Comparison of ENCODE assay signal across 24 cellular contexts in the genomic region with DNA sequence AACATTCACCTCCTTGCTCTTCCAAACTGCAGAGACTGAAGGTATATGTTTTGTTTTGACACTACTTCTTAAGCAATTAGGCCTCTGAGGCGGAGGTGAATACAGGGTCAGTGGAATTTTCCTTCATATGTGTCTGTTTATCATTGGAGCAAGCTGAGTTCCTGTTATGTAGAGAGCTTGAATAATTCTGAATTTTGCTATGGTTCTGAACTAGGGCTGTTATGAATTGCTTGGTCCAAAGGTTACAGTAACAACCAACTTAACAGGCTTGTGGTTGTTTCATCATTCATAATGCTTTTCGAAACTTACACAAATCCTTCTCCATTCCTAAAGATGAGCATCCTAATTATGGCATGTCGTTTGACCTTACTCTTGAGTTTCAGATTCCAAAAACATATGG.
"Had no signal": no experiment of that assay in that cellular context is flagged by ENCODE, and none has a peak within 500 bp of the region (broad histone marks: within the 10 kb centered on the region; RNA-seq: fewer than 3 reads in every experiment).

No MANE protein-coding gene starts in this region.

- H3K27ac Mint-ChIP-seq: activated naive CD4-positive, alpha-beta T cell treated with anti-CD3 and anti-CD28 coated beads, Interleukin-2, amount 50 U/mL, for 72 hours; activated T-cell treated with anti-CD3 and anti-CD28 coated beads, Interleukin-2, amount 50 U/mL, for 72 hours; T-helper 1 cell treated with Interleukin-12 subunit alpha and Interleukin-12 subunit beta and Interleukin-4 antibody, amounts not matched to agents 30 μg/mL and 1 μg/mL, for 36 hours; WTC11 had no signal

- DNase-seq: activated CD4-positive, alpha-beta T cell treated with anti-CD3 and anti-CD28 coated beads, Interleukin-2, amount 50 U/mL, for 1 hour; activated naive CD4-positive, alpha-beta T cell; activated T-cell treated with anti-CD3 and anti-CD28 coated beads for 4 hours; activated T-cell treated with anti-CD3 and anti-CD28 coated beads, Interleukin-2, amount 50 U/mL, for 72 hours; aorta; body of pancreas; colonic mucosa; effector CD8-positive, alpha-beta T cell; heart left ventricle; kidney glomerular epithelial cell; left lung; lower lobe of right lung; nucleus accumbens; psoas muscle; stimulated activated CD4-positive, alpha-beta T cell treated with anti-CD3 and anti-CD28 coated beads, Interleukin-1b, Interleukin-23, amount 100 ng/mL, for 48 hours; stimulated activated CD4-positive, alpha-beta T cell treated with anti-CD3 and anti-CD28 coated beads, Interleukin-4, amount 100 ng/mL, for 4 hours; stimulated activated CD8-positive, alpha-beta memory T cell treated with anti-CD3 and anti-CD28 coated beads, Interleukin-4, amount 100 ng/mL, for 48 hours; stimulated activated naive CD4-positive, alpha-beta T cell; T-helper 9 cell had no signal

- H3K4me3 Mint-ChIP-seq: activated T-cell treated with anti-CD3 and anti-CD28 coated beads, Interleukin-2, amount 50 U/mL, for 72 hours; T-helper 1 cell treated with Interleukin-12 subunit alpha and Interleukin-12 subunit beta and Interleukin-4 antibody, amounts not matched to agents 30 μg/mL and 1 μg/mL, for 36 hours; WTC11 had no signal

- H3K36me3 Mint-ChIP-seq: activated naive CD4-positive, alpha-beta T cell treated with anti-CD3 and anti-CD28 coated beads, Interleukin-2, amount 50 U/mL, for 72 hours; WTC11 had no signal

- ATAC-seq: activated naive CD4-positive, alpha-beta T cell treated with anti-CD3 and anti-CD28 coated beads, Interleukin-2, amount 50 U/mL, for 72 hours; activated T-cell treated with anti-CD3 and anti-CD28 coated beads, Interleukin-2, amount 50 U/mL, for 72 hours; body of pancreas; heart left ventricle; left lung; lower lobe of right lung; psoas muscle; WTC11 had no signal

- H3K9me3 Mint-ChIP-seq: T-helper 1 cell treated with Interleukin-12 subunit alpha and Interleukin-12 subunit beta and Interleukin-4 antibody, amounts not matched to agents 30 μg/mL and 1 μg/mL, for 36 hours; WTC11 had no signal

- H3K4me3 ChIP-seq: body of pancreas, colonic mucosa, heart left ventricle, left lung, lower lobe of right lung, psoas muscle, smooth muscle cell, tibial nerve had no signal
